ENCODE assay signal across 23 cellular contexts in the genomic region with DNA sequence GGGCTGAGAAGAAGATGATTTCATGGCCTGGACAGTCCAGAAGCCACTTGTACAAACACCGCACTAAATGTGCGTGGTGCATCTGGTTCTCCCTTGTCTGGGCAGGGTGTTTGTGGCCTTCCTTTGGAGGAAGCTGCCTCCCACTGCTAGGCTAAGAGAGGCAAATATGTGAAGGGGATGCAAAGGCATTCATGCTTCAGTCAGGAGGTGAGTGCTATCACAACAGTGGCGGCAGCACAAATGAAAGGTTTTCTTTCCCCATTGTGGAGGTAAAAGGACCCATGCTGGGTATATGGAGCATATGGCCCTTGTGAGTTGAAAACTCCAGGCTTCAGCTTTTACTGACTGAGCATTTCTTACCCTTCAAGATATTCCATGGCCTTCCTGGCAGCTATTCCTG.
"Had no signal": no experiment of that assay in that cellular context is flagged by ENCODE, and none has a peak within 500 bp of the region (broad histone marks: within the 10 kb centered on the region; RNA-seq: fewer than 3 reads in every experiment).

No MANE protein-coding gene starts in this region.

- H3K36me3 Mint-ChIP-seq: brain, natural killer cell had no signal

- H3K4me1 ChIP-seq: left ventricle myocardium inferior, pancreas, psoas muscle, right atrium auricular region had no signal

- H3K27ac Mint-ChIP-seq: activated CD8-positive, alpha-beta T cell treated with anti-CD3 and anti-CD28 coated beads, Interleukin-2, amount 10 ng/mL, durations not matched to agents 7 days and 5 days; activated naive CD8-positive, alpha-beta T cell treated with anti-CD3 and anti-CD28 coated beads, Interleukin-2, amount 50 U/mL, for 24 hours; dendritic cell treated with granulocyte-macrophage colony-stimulating factor and Interleukin-4, amounts not matched to agents 40 ng/mL and 50 ng/mL, for 4 days; natural killer cell; stimulated activated naive CD8-positive, alpha-beta T cell treated with anti-CD3 and anti-CD28 coated beads, Interleukin-15, Interleukin-2, amounts not matched to agents 100 ng/mL and 50 ng/mL, for 24 hours had no signal

- H3K9me3 Mint-ChIP-seq: activated naive CD8-positive, alpha-beta T cell treated with anti-CD3 and anti-CD28 coated beads, Interleukin-2, amount 50 U/mL, for 24 hours; activated T-helper 1 cell treated with anti-CD3 and anti-CD28 coated beads, Interleukin-12 subunit alpha, Interleukin-12 subunit beta, Interleukin-2, Interleukin-4 antibody, amounts not matched to agents 30 ng/mL and 10 ng/mL and 1 ng/mL, durations not matched to agents 14 hours and 24 hours and 36 hours; dendritic cell treated with granulocyte-macrophage colony-stimulating factor and Interleukin-4, amounts not matched to agents 40 ng/mL and 50 ng/mL, for 4 days; natural killer cell; stimulated activated naive CD8-positive, alpha-beta T cell treated with anti-CD3 and anti-CD28 coated beads, Interleukin-15, Interleukin-2, amounts not matched to agents 100 ng/mL and 50 ng/mL, for 24 hours had no signal

- DNase-seq: activated CD4-positive, alpha-beta T cell treated with anti-CD3 and anti-CD28 coated beads, Interleukin-2, amount 50 U/mL, for 1 hour; activated CD4-positive, CD25-positive, alpha-beta regulatory T cell treated with anti-CD3 and anti-CD28 coated beads, Interleukin-2, amount 50 U/mL, for 72 hours; activated CD8-positive, alpha-beta T cell treated with anti-CD3 and anti-CD28 coated beads, Interleukin-2, amount 10 ng/mL, durations not matched to agents 7 days and 5 days; activated gamma-delta T cell; activated naive CD4-positive, alpha-beta T cell treated with anti-CD3 and anti-CD28 coated beads, Interleukin-2, amount 50 U/mL, for 16 hours; activated naive CD8-positive, alpha-beta T cell treated with anti-CD3 and anti-CD28 coated beads, Interleukin-2, amount 50 U/mL, for 24 hours; caudate nucleus; effector CD4-positive, alpha-beta T cell; erythroblast; foreskin fibroblast; left ventricle myocardium inferior; midbrain; natural killer cell; pancreas; psoas muscle; stimulated activated CD4-positive, alpha-beta T cell treated with anti-CD3 and anti-CD28 coated beads, Interleukin-4, amount 100 ng/mL, for 4 hours had no signal

- H3K4me3 Mint-ChIP-seq: activated CD8-positive, alpha-beta T cell treated with anti-CD3 and anti-CD28 coated beads, Interleukin-2, amount 10 ng/mL, durations not matched to agents 7 days and 5 days; activated naive CD8-positive, alpha-beta T cell treated with anti-CD3 and anti-CD28 coated beads, Interleukin-2, amount 50 U/mL, for 24 hours; activated T-helper 1 cell treated with anti-CD3 and anti-CD28 coated beads, Interleukin-12 subunit alpha, Interleukin-12 subunit beta, Interleukin-2, Interleukin-4 antibody, amounts not matched to agents 30 ng/mL and 10 ng/mL and 1 ng/mL, durations not matched to agents 14 hours and 24 hours and 36 hours; brain; dendritic cell treated with granulocyte-macrophage colony-stimulating factor and Interleukin-4, amounts not matched to agents 40 ng/mL and 50 ng/mL, for 4 days; natural killer cell; stimulated activated naive CD8-positive, alpha-beta T cell treated with anti-CD3 and anti-CD28 coated beads, Interleukin-15, Interleukin-2, amounts not matched to agents 100 ng/mL and 50 ng/mL, for 24 hours had no signal

- H3K27me3 Mint-ChIP-seq: dendritic cell treated with granulocyte-macrophage colony-stimulating factor and Interleukin-4, amounts not matched to agents 40 ng/mL and 50 ng/mL, for 4 days; stimulated activated naive CD8-positive, alpha-beta T cell treated with anti-CD3 and anti-CD28 coated beads, Interleukin-15, Interleukin-2, amounts not matched to agents 100 ng/mL and 50 ng/mL, for 24 hours had no signal

- H3K27ac ChIP-seq: left ventricle myocardium inferior, pancreas, psoas muscle, right atrium auricular region, tibial nerve, VCaP had no signal

- H3K4me3 ChIP-seq: left ventricle myocardium inferior, pancreas, psoas muscle, right atrium auricular region, tibial nerve had no signal

- H3K27me3 ChIP-seq: pancreas, right atrium auricular region, tibial nerve had no signal

- H3K9me3 ChIP-seq: left ventricle myocardium inferior, pancreas, psoas muscle, right atrium auricular region, tibial nerve had no signal

- H3K36me3 ChIP-seq: left ventricle myocardium inferior, pancreas, right atrium auricular region, tibial nerve had no signal
